13 cellular contexts compared by ENCODE assay signal in the genomic region with DNA sequence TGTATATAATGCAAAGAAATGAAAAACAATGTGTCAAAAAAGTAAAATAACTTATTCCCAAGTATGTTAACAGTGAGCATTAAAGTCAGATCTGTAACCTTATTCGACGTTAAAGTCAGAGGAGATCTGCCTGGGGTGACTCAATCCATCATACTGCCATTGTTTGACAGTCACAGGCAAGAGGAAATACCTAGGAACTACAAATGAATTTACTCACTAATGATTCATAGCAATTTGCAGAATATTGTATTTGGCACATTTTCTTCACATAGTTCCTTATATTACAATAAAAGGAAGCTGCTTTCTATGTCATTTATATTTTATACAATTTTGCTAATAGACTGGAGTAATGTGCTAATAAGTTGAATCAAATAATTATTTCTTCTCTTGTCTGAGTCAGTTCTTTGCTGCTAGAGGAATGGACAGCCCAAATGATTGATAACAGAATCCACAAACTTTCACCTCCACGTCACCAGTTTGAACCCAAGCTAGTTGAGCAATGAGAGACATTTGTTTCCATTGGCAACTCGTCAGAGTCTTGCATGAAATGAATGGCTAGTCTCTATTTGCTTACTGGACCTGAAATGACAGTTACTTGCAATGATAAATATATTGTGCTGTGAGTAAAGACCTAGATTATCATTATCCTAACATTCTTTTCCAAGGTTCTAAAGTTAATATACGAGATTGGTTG. TPM values are rescaled to one million over a fixed set of nuclear protein-coding genes. Genes with fewer than 3 reads are reported as not detected.
A peak's percentile ranks its signal among the peaks of the same experiment; 100 is the strongest.
DNase-seq lines count a peak whose midpoint lies in the region; ATAC-seq lines count a peak whose summit lies in the region.
"Had no signal": no experiment of that assay in that cellular context is flagged by ENCODE, and none has a peak within 500 bp of the region (broad histone marks: within the 10 kb centered on the region; RNA-seq: fewer than 3 reads in every experiment).

No MANE protein-coding gene starts in this region.

- peaks cover 16% of the 10 kb centered on the region for H3K36me3 Mint-ChIP-seq in activated CD4-positive, alpha-beta memory T cell treated with anti-CD3 and anti-CD28 coated beads, Interleukin-2, amount 10 ng/mL, durations not matched to agents 7 days and 5 days (ENCODE audit: low read depth)
- H3K36me3 Mint-ChIP-seq: CD14-positive monocyte had no signal

- peak overlapping the region; percentile 56 for H3K27ac ChIP-seq in epithelial cell of prostate
- H3K27ac ChIP-seq: psoas muscle had no signal

- no peak for ATAC-seq in left ventricle myocardium superior
- ATAC-seq: psoas muscle had no signal

- H3K27ac Mint-ChIP-seq in activated CD4-positive, alpha-beta memory T cell treated with anti-CD3 and anti-CD28 coated beads, Interleukin-2, amount 10 ng/mL, durations not matched to agents 7 days and 5 days, result no peak overlapping the region
- H3K27ac Mint-ChIP-seq: activated T-cell treated with anti-CD3 and anti-CD28 coated beads, Interleukin-2, amount 50 U/mL, for 72 hours; CD14-positive monocyte; T-helper 1 cell treated with Interleukin-12 subunit alpha and Interleukin-12 subunit beta and Interleukin-4 antibody, amounts not matched to agents 30 μg/mL and 1 μg/mL, for 36 hours had no signal

- CTCF ChIA-PET in activated CD4-positive, alpha-beta memory T cell treated with anti-CD3 and anti-CD28 coated beads, Interleukin-2, amount 10 ng/mL, durations not matched to agents 7 days and 5 days (lab: Charles Lee), result no interaction called here

- peaks cover 2% of the 10 kb centered on the region for H3K4me1 Mint-ChIP-seq in activated CD4-positive, alpha-beta memory T cell treated with anti-CD3 and anti-CD28 coated beads, Interleukin-2, amount 10 ng/mL, durations not matched to agents 7 days and 5 days
- H3K4me1 Mint-ChIP-seq: CD14-positive monocyte had no signal

- intact Hi-C loops in left ventricle myocardium superior (cut with micrococcal nuclease), result no loop called here

- H3K4me3 Mint-ChIP-seq in activated CD4-positive, alpha-beta memory T cell treated with anti-CD3 and anti-CD28 coated beads, Interleukin-2, amount 10 ng/mL, durations not matched to agents 7 days and 5 days, result no peak overlapping the region
- H3K4me3 Mint-ChIP-seq: activated T-cell treated with anti-CD3 and anti-CD28 coated beads, Interleukin-2, amount 50 U/mL, for 72 hours; CD14-positive monocyte; T-helper 1 cell treated with Interleukin-12 subunit alpha and Interleukin-12 subunit beta and Interleukin-4 antibody, amounts not matched to agents 30 μg/mL and 1 μg/mL, for 36 hours had no signal

- no peaks in the 10 kb centered on the region for H3K27me3 Mint-ChIP-seq in activated CD4-positive, alpha-beta memory T cell treated with anti-CD3 and anti-CD28 coated beads, Interleukin-2, amount 10 ng/mL, durations not matched to agents 7 days and 5 days

- POLR2A ChIA-PET in activated CD4-positive, alpha-beta memory T cell treated with anti-CD3 and anti-CD28 coated beads, Interleukin-2, amount 10 ng/mL, durations not matched to agents 7 days and 5 days (lab: Charles Lee), result no interaction called here

- peak; percentile 14 for DNase-seq in GM04503 (ENCODE audit: low read depth)
- peak; percentile 37 for DNase-seq in RKO (ENCODE audit: low spot score)
- DNase-seq in epithelial cell of prostate (ENCODE audit: low read depth, low spot score), result peak; percentile 39
- DNase-seq in non-pigmented ciliary epithelial cell (ENCODE audit: low read depth), result peak; percentile 43
- no peak for DNase-seq in activated CD4-positive, alpha-beta memory T cell treated with anti-CD3 and anti-CD28 coated beads, Interleukin-2, amount 10 ng/mL, durations not matched to agents 7 days and 5 days
- no peak for DNase-seq in DMS 273 (lab: John Stamatoyannopoulos, UW; ENCODE audit: unreplicated experiment)
- DNase-seq in NCI-H2081 treated with DMSO at 0.1 percent for 48 hours (lab: John Stamatoyannopoulos, UW), result no peak
- DNase-seq in left ventricle myocardium superior, result no peak
- DNase-seq: activated CD4-positive, alpha-beta T cell treated with anti-CD3 and anti-CD28 coated beads for 48 hours; psoas muscle had no signal

- peaks cover 17% of the 10 kb centered on the region for H3K9me3 Mint-ChIP-seq in activated CD4-positive, alpha-beta memory T cell treated with anti-CD3 and anti-CD28 coated beads, Interleukin-2, amount 10 ng/mL, durations not matched to agents 7 days and 5 days

RNA-seq across cellular contexts. Expression of a gene that starts 48.5 kb away (rescaled TPM):
- total RNA-seq in activated CD4-positive, alpha-beta memory T cell treated with anti-CD3 and anti-CD28 coated beads, Interleukin-2, amount 10 ng/mL, durations not matched to agents 7 days and 5 days, result 10 to 100 TPM; 29.0 to 31.2 TPM
- 48.9 TPM for total RNA-seq in left ventricle myocardium superior

Comparison
In these comparisons a context has a peak if more than half of its experiments do, and no peak if none do; other contexts are left out.
1. DNase-seq: peak in GM04503 (single experiment), RKO (single experiment), epithelial cell of prostate (single experiment) and non-pigmented ciliary epithelial cell (single experiment); none in activated CD4-positive, alpha-beta memory T cell treated with anti-CD3 and anti-CD28 coated beads, Interleukin-2, amount 10 ng/mL, durations not matched to agents 7 days and 5 days (single experiment), DMS 273 (single experiment), NCI-H2081 treated with DMSO at 0.1 percent for 48 hours (single experiment) and left ventricle myocardium superior (single experiment).